In the genomic region with DNA sequence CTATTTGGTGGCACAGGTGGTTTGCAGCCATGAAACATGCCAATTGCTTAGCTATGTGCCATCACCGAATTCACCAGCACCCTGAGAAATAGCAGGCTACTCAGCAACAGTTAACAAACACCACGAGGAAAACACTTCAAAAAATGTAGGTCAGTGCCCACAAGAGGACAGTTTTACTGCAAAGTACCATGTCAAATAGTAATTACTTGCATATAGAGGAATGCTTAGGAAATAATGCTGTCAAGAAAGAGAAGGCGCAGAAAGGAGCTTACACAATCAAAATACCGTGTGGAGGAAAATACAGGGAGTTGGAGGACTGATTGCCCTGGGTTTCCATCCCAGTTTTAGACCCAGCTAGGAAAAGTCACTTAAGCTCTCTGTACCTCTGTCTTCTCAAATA, we compare ENCODE assay signal across 13 cellular contexts. TPM values are rescaled to one million over a fixed set of nuclear protein-coding genes. Genes with fewer than 3 reads are reported as not detected.
DNase-seq lines count a peak whose midpoint lies in the region; ATAC-seq lines count a peak whose summit lies in the region.
"Had no signal": no experiment of that assay in that cellular context is flagged by ENCODE, and none has a peak within 500 bp of the region (broad histone marks: within the 10 kb centered on the region; RNA-seq: fewer than 3 reads in every experiment).

No MANE protein-coding gene starts in this region.

- peak overlapping the region; percentile 88 for H3K27ac Mint-ChIP-seq in activated T-helper 17 cell treated with anti-CD3 and anti-CD28 coated beads, Interleukin-2, amount 50 U/mL, for 72 hours
- H3K27ac Mint-ChIP-seq: CD8-positive, alpha-beta memory T cell had no signal

- H3K36me3 Mint-ChIP-seq in activated T-helper 17 cell treated with anti-CD3 and anti-CD28 coated beads, Interleukin-2, amount 50 U/mL, for 72 hours (ENCODE audit: low read depth) = no peaks in the 10 kb centered on the region
- H3K36me3 Mint-ChIP-seq: CD8-positive, alpha-beta memory T cell; naive B cell had no signal

- H3K9me3 Mint-ChIP-seq in activated T-helper 17 cell treated with anti-CD3 and anti-CD28 coated beads, Interleukin-2, amount 50 U/mL, for 72 hours = no peaks in the 10 kb centered on the region
- H3K9me3 Mint-ChIP-seq: CD8-positive, alpha-beta memory T cell had no signal

- H3K4me1 Mint-ChIP-seq in activated T-helper 17 cell treated with anti-CD3 and anti-CD28 coated beads, Interleukin-2, amount 50 U/mL, for 72 hours = peaks cover 35% of the 10 kb centered on the region
- H3K4me1 Mint-ChIP-seq: naive B cell had no signal

- ATAC-seq in activated T-helper 17 cell treated with anti-CD3 and anti-CD28 coated beads, Interleukin-2, amount 50 U/mL, for 72 hours (replicated peaks) = no peak
- no peak for ATAC-seq in HG02610 (IDR thresholded peaks at IDR 0.05; ENCODE audit: unreplicated experiment)
- ATAC-seq in HG02798 (IDR thresholded peaks at IDR 0.05; ENCODE audit: poor library complexity, unreplicated experiment) = no peak
- no peak for ATAC-seq in GM18909 (IDR thresholded peaks at IDR 0.05; ENCODE audit: poor library complexity, unreplicated experiment)
- ATAC-seq: left lobe of liver, right lobe of liver had no signal

- peaks cover 8% of the 10 kb centered on the region for H3K27me3 Mint-ChIP-seq in activated T-helper 17 cell treated with anti-CD3 and anti-CD28 coated beads, Interleukin-2, amount 50 U/mL, for 72 hours

- H3K4me3 Mint-ChIP-seq in activated T-helper 17 cell treated with anti-CD3 and anti-CD28 coated beads, Interleukin-2, amount 50 U/mL, for 72 hours = peak overlapping the region; percentile 39
- H3K4me3 Mint-ChIP-seq: CD8-positive, alpha-beta memory T cell; naive B cell had no signal

- DNase-seq in AG08395 (ENCODE audit: low spot score) = peak; percentile 69
- DNase-seq in EH (ENCODE audit: low read depth) = peak; percentile 68
- peak; percentile 4 for DNase-seq in left kidney (ENCODE audit: low read depth, low spot score)
- DNase-seq in activated gamma-delta T cell (lab: John Stamatoyannopoulos, UW) = no peak
- DNase-seq: CD8-positive, alpha-beta memory T cell; naive B cell; NCI-H2081 treated with DMSO at 0.1 percent for 48 hours; right lobe of liver had no signal

RNA-seq across cellular contexts. Expression of gene IL21, which starts 44.3 kb away (rescaled TPM):
- total RNA-seq in activated T-helper 17 cell treated with anti-CD3 and anti-CD28 coated beads, Interleukin-2, amount 50 U/mL, for 72 hours = 10 to 100 TPM in 1 of 2 donors, 1 to 10 TPM in 1; 5.0 to 17.1 TPM
- total RNA-seq: left lobe of liver, right lobe of liver had no signal
